In the genomic region with DNA sequence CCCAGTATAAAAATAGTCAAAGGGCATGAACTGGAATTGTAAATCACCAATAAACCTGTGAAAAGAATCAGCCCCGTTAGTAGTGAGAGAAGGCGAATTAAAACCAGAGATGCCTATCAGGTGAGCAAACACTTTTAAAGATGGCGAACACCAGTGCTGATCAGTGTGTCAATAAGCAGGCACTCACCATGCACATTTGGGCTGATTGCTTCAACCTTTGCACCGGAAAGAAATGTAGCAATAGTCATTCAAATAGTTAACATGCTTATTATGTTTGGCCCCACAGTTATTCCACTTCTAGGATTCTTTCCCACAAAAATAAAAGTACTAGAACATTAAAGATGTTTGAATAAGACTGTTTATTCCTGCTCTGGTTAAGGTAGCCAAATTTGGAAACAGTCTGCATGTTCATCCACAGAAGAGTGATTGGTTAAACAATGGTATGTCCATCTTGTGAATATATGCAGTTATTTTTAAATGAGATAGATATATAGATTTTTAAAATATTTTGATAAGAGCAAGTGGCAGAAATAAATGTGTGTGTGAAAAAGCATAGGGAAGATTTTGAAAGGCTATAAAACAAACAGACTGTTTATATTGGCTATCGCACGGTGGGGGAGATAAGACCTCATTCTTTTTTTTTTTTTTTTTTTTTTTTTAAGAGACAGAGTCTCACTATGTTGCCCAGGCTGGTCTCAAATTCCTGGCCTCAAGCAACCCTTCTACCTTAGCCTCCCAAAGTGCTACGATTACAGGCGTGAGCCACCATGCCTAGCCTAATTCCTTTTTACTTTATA, we compare ENCODE assay signal across 1 cellular context.
TF ChIP-seq lines count a peak whose summit lies in the region.

No MANE protein-coding gene starts in this region.

TF ChIP-seq in HepG2, 621 proteins besides CTCF, POLR2A, EP300 and RAD21 (continued from another document and continues in another):
- TF ChIP-seq, protein P1, sequence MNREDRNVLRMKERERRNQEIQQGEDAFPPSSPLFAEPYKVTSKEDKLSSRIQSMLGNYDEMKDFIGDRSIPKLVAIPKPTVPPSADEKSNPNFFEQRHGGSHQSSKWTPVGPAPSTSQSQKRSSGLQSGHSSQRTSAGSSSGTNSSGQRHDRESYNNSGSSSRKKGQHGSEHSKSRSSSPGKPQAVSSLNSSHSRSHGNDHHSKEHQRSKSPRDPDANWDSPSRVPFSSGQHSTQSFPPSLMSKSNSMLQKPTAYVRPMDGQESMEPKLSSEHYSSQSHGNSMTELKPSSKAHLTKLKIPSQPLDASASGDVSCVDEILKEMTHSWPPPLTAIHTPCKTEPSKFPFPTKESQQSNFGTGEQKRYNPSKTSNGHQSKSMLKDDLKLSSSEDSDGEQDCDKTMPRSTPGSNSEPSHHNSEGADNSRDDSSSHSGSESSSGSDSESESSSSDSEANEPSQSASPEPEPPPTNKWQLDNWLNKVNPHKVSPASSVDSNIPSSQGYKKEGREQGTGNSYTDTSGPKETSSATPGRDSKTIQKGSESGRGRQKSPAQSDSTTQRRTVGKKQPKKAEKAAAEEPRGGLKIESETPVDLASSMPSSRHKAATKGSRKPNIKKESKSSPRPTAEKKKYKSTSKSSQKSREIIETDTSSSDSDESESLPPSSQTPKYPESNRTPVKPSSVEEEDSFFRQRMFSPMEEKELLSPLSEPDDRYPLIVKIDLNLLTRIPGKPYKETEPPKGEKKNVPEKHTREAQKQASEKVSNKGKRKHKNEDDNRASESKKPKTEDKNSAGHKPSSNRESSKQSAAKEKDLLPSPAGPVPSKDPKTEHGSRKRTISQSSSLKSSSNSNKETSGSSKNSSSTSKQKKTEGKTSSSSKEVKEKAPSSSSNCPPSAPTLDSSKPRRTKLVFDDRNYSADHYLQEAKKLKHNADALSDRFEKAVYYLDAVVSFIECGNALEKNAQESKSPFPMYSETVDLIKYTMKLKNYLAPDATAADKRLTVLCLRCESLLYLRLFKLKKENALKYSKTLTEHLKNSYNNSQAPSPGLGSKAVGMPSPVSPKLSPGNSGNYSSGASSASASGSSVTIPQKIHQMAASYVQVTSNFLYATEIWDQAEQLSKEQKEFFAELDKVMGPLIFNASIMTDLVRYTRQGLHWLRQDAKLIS (CRISPR knock-in tag; IDR thresholded peaks at IDR 0.05), result no peak
- no peak for TF ChIP-seq ZNF761 (CRISPR knock-in tag; conservative IDR thresholded peaks at IDR 0.05)
- TF ChIP-seq ZKSCAN8 (CRISPR knock-in tag; IDR thresholded peaks at IDR 0.05; ENCODE audit: borderline replicate concordance), result no peak
- TF ChIP-seq CREB1 (IDR thresholded peaks at IDR 0.05), result no peak
- TF ChIP-seq CREB1 (CRISPR knock-in tag; IDR thresholded peaks at IDR 0.05), result no peak
- no peak for TF ChIP-seq MAFF (IDR thresholded peaks at IDR 0.05; ENCODE audit: low read depth, low read length)
- TF ChIP-seq BCL6 (CRISPR knock-in tag; IDR thresholded peaks at IDR 0.05), result peak; percentile 85
- TF ChIP-seq, protein P2, sequence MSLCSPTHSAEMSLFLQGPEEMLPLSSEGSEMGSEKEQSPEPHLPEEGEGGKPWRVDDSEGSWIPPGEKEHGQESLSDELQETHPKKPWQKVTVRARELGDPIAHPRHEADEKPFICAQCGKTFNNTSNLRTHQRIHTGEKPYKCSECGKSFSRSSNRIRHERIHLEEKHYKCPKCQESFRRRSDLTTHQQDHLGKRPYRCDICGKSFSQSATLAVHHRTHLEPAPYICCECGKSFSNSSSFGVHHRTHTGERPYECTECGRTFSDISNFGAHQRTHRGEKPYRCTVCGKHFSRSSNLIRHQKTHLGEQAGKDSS (CRISPR knock-in tag; IDR thresholded peaks at IDR 0.05; ENCODE audit: borderline replicate concordance, low read depth), result no peak
- TF ChIP-seq, protein P3, sequence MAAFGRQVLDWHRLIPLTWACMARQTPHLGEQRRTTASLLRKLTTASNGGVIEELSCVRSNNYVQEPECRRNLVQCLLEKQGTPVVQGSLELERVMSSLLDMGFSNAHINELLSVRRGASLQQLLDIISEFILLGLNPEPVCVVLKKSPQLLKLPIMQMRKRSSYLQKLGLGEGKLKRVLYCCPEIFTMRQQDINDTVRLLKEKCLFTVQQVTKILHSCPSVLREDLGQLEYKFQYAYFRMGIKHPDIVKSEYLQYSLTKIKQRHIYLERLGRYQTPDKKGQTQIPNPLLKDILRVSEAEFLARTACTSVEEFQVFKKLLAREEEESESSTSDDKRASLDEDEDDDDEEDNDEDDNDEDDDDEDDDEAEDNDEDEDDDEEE (CRISPR knock-in tag; IDR thresholded peaks at IDR 0.05), result no peak
- TF ChIP-seq SRF (IDR thresholded peaks at IDR 0.05; ENCODE audit: low read depth, low read length), result 0 out of 2 replicates have a peak, but pooled peaks have one; percentile 27
- no peak for TF ChIP-seq ZNF318 (CRISPR knock-in tag; IDR thresholded peaks at IDR 0.05)
- no peak for TF ChIP-seq RBAK (CRISPR knock-in tag; IDR thresholded peaks at IDR 0.05)
- TF ChIP-seq, protein P4, sequence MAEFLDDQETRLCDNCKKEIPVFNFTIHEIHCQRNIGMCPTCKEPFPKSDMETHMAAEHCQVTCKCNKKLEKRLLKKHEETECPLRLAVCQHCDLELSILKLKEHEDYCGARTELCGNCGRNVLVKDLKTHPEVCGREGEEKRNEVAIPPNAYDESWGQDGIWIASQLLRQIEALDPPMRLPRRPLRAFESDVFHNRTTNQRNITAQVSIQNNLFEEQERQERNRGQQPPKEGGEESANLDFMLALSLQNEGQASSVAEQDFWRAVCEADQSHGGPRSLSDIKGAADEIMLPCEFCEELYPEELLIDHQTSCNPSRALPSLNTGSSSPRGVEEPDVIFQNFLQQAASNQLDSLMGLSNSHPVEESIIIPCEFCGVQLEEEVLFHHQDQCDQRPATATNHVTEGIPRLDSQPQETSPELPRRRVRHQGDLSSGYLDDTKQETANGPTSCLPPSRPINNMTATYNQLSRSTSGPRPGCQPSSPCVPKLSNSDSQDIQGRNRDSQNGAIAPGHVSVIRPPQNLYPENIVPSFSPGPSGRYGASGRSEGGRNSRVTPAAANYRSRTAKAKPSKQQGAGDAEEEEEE (CRISPR knock-in tag; IDR thresholded peaks at IDR 0.05; ENCODE audit: borderline replicate concordance), result no peak
- TF ChIP-seq ZNF747 (CRISPR knock-in tag; IDR thresholded peaks at IDR 0.05; ENCODE audit: borderline replicate concordance), result no peak
- no peak for TF ChIP-seq ZNF383 (CRISPR knock-in tag; IDR thresholded peaks at IDR 0.05; ENCODE audit: borderline replicate concordance)
- TF ChIP-seq PRPF4 (IDR thresholded peaks at IDR 0.05; ENCODE audit: low read depth, low read length, poor library complexity, severe bottlenecking), result no peak
- no peak for TF ChIP-seq RELA (CRISPR knock-in tag; IDR thresholded peaks at IDR 0.05)
- no peak for TF ChIP-seq ZNF891 (CRISPR knock-in tag; IDR thresholded peaks at IDR 0.05)
- TF ChIP-seq, protein P5, sequence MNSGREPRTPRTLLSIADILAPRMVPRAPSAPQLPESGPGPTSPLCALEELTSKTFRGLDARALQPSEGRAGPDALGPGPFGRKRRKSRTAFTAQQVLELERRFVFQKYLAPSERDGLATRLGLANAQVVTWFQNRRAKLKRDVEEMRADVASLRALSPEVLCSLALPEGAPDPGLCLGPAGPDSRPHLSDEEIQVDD (CRISPR knock-in tag; IDR thresholded peaks at IDR 0.05; ENCODE audit: borderline replicate concordance), result no peak
- TF ChIP-seq, protein P6, sequence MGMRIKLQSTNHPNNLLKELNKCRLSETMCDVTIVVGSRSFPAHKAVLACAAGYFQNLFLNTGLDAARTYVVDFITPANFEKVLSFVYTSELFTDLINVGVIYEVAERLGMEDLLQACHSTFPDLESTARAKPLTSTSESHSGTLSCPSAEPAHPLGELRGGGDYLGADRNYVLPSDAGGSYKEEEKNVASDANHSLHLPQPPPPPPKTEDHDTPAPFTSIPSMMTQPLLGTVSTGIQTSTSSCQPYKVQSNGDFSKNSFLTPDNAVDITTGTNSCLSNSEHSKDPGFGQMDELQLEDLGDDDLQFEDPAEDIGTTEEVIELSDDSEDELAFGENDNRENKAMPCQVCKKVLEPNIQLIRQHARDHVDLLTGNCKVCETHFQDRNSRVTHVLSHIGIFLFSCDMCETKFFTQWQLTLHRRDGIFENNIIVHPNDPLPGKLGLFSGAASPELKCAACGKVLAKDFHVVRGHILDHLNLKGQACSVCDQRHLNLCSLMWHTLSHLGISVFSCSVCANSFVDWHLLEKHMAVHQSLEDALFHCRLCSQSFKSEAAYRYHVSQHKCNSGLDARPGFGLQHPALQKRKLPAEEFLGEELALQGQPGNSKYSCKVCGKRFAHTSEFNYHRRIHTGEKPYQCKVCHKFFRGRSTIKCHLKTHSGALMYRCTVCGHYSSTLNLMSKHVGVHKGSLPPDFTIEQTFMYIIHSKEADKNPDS (CRISPR knock-in tag; IDR thresholded peaks at IDR 0.05), result no peak
- no peak for TF ChIP-seq ZC3H4 (CRISPR knock-in tag; IDR thresholded peaks at IDR 0.05; ENCODE audit: borderline replicate concordance)
- TF ChIP-seq, protein P7, sequence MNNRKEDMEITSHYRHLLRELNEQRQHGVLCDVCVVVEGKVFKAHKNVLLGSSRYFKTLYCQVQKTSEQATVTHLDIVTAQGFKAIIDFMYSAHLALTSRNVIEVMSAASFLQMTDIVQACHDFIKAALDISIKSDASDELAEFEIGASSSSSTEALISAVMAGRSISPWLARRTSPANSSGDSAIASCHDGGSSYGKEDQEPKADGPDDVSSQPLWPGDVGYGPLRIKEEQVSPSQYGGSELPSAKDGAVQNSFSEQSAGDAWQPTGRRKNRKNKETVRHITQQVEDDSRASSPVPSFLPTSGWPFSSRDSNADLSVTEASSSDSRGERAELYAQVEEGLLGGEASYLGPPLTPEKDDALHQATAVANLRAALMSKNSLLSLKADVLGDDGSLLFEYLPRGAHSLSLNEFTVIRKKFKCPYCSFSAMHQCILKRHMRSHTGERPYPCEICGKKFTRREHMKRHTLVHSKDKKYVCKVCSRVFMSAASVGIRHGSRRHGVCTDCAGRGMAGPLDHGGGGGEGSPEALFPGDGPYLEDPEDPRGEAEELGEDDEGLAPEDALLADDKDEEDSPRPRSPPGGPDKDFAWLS (CRISPR knock-in tag; IDR thresholded peaks at IDR 0.05; ENCODE audit: borderline replicate concordance), result no peak
- TF ChIP-seq ZNF549 (CRISPR knock-in tag; IDR thresholded peaks at IDR 0.05), result no peak
- no peak for TF ChIP-seq CBFB (CRISPR knock-in tag; IDR thresholded peaks at IDR 0.05)
- no peak for TF ChIP-seq MXI1 (IDR thresholded peaks at IDR 0.05; ENCODE audit: borderline replicate concordance, low read depth, low read length)
- no peak for TF ChIP-seq ZNF263 (CRISPR knock-in tag; IDR thresholded peaks at IDR 0.05)
